ENCODE assay signal across 1 cellular context in genomic region chr19:33193864-33194362, GRCh38.
TF ChIP-seq lines count a peak whose summit lies in the region.

Gene LRP3 (plus strand): TSS chr19:33194330. CDS start chr19:33194786, 456 bp downstream.

TF ChIP-seq in SK-N-SH treated with all-trans-retinoic acid at 6 μM for 48 hours, 23 proteins besides CTCF, POLR2A, EP300 and RAD21 (continued from another document):
- TF ChIP-seq TSHZ2 (CRISPR knock-in tag; IDR thresholded peaks at IDR 0.05) (no peak), ISL1 (CRISPR knock-in tag; IDR thresholded peaks at IDR 0.05) (no peak)
